Comparison of ENCODE assay signal across 8 cellular contexts in the genomic region with DNA sequence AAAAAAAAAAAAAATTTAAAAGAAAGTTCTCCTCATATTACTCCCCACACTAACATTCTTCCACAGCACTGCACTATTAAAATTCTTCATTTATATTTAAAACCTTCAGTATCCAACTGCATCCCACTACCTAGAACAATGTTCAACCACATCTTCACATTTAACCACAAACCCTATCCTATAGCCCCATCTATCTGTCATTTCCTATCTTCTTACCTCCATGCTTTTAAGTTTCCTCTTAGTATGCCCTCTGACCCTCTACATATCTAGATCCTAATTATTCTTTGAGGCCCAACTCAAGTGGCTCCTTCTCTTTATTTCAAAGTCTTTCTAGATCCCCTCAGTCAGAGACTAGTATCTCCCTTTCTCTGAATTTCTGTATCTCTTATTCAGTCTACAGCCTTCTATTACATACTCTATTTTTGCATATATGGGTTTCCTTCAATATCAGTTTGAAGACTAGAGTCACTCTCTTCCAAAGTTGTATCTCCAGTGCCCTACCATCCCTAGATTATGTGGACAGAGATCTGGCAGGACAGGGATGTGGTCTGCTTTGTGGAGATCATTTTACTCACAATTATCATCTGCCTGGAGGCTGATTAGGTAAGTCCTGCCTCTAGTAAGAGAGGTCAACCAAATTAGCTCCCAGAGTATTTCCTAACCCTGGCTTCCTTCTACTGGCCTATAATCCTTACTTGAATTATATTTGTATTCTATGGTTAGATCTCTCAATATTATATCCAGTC. TPM values are rescaled to one million over a fixed set of nuclear protein-coding genes. Genes with fewer than 3 reads are reported as not detected.
A peak's percentile ranks its signal among the peaks of the same experiment; 100 is the strongest.
DNase-seq lines count a peak whose midpoint lies in the region; ATAC-seq, FAIRE-seq and TF ChIP-seq lines count a peak whose summit lies in the region.

No MANE protein-coding gene starts in this region.

- peaks cover 8% of the 10 kb centered on the region for H3K36me3 ChIP-seq in CD8-positive, alpha-beta T cell (ENCODE audit: insufficient read depth, low read length)
- H3K36me3 ChIP-seq in astrocyte (ENCODE audit: insufficient read depth, low read length): peaks cover 12% of the 10 kb centered on the region
- H3K36me3 ChIP-seq in mucosa of stomach (ENCODE audit: control insufficient read depth, insufficient read depth, low read length): no peaks in the 10 kb centered on the region

- H3K9me3 ChIP-seq in CD8-positive, alpha-beta T cell (ENCODE audit: low read length): no peaks in the 10 kb centered on the region
- H3K9me3 ChIP-seq in astrocyte (ENCODE audit: insufficient read depth, low read depth, low read length): no peaks in the 10 kb centered on the region
- H3K9me3 ChIP-seq in mucosa of stomach (ENCODE audit: control insufficient read depth, low read length): no peaks in the 10 kb centered on the region

- peaks cover 60% of the 10 kb centered on the region for H3K79me2 ChIP-seq in astrocyte (ENCODE audit: insufficient read depth, low read length)

- H3K4me3 ChIP-seq in CD8-positive, alpha-beta T cell (ENCODE audit: low read depth, low read length): peak overlapping the region; percentile 76
- H3K4me3 ChIP-seq in Jurkat, Clone E6-1 (ENCODE audit: low read length): peak overlapping the region; percentile 92
- peak overlapping the region; percentile 73 for H3K4me3 ChIP-seq in astrocyte (ENCODE audit: insufficient read depth, low read depth, low read length)
- peak overlapping the region; percentile 81 for H3K4me3 ChIP-seq in mucosa of stomach (ENCODE audit: low read length)

- TF ChIP-seq CTCF in CD8-positive, alpha-beta T cell (IDR thresholded peaks at IDR 0.05): peak; percentile 47
- TF ChIP-seq CTCF in astrocyte (IDR thresholded peaks at IDR 0.05; ENCODE audit: insufficient read depth, low read depth, low read length): no peak

- CTCF ChIA-PET in CD8-positive, alpha-beta T cell (lab: Charles Lee): no interaction called here

- H3K27me3 Mint-ChIP-seq in CD8-positive, alpha-beta T cell (ENCODE audit: low read depth): no peaks in the 10 kb centered on the region
- no peaks in the 10 kb centered on the region for H3K27me3 Mint-ChIP-seq in astrocyte (ENCODE audit: low read depth, unreplicated experiment)

- peak overlapping the region; percentile 1 for H3K27ac Mint-ChIP-seq in CD8-positive, alpha-beta T cell
- peak overlapping the region; percentile 67 for H3K27ac Mint-ChIP-seq in astrocyte (ENCODE audit: unreplicated experiment)

- no peak for FAIRE-seq in astrocyte (lab: Jason Lieb, UNC)

- peak overlapping the region; percentile 94 for H3K4me3 Mint-ChIP-seq in CD8-positive, alpha-beta T cell
- peak overlapping the region; percentile 95 for H3K4me3 Mint-ChIP-seq in astrocyte (ENCODE audit: unreplicated experiment)

- POLR2A ChIA-PET in CD8-positive, alpha-beta T cell (lab: Charles Lee): interaction anchor here (1.3 to 1.4 kb wide), 2 partner anchors 9 to 70 kb away, joined by 3 to 6 read pairs; no protein-coding TSS in a partner anchor

- H2AFZ ChIP-seq in astrocyte (ENCODE audit: low read depth, low read length): no peak overlapping the region

- peaks cover 18% of the 10 kb centered on the region for H4K20me1 ChIP-seq in astrocyte (ENCODE audit: insufficient read depth, low read length)

- H3K9me3 Mint-ChIP-seq in CD8-positive, alpha-beta T cell: no peaks in the 10 kb centered on the region
- H3K9me3 Mint-ChIP-seq in astrocyte (ENCODE audit: unreplicated experiment): no peaks in the 10 kb centered on the region

- H3K4me1 Mint-ChIP-seq in CD8-positive, alpha-beta T cell (ENCODE audit: low read depth): peaks cover 61% of the 10 kb centered on the region
- peaks cover 15% of the 10 kb centered on the region for H3K4me1 Mint-ChIP-seq in astrocyte (ENCODE audit: low read depth, unreplicated experiment)

- intact Hi-C loops in CD8-positive, alpha-beta T cell (cut with DNase I, micrococcal nuclease): loop anchor here (2.0 to 10.0 kb wide), 10 partner anchors 257 to 1773 kb away; partner anchors contain the start of genes APH1B (in 1 of the 2), CSNK1G1 (in 1 of the 2), LACTB (in 1 of the 2) and RAB11A (in 1 of the 2)

- DNase-seq in CD8-positive, alpha-beta T cell: no peak
- DNase-seq in Jurkat, Clone E6-1 (ENCODE audit: low read depth, low spot score): peak; percentile 66
- DNase-seq in astrocyte (ENCODE audit: low read depth) (no peak), Ammon's horn (ENCODE audit: low spot score) (no peak), NCI-H1436 (lab: John Stamatoyannopoulos, UW) (no peak), GM19238 (ENCODE audit: insufficient read length, low spot score) (no peak), NCI-H1930 (lab: John Stamatoyannopoulos, UW) (no peak)

- H3K9ac ChIP-seq in astrocyte (ENCODE audit: low read length): no peak overlapping the region
- peak overlapping the region; percentile 71 for H3K9ac ChIP-seq in mucosa of stomach (ENCODE audit: low read length)

- peak overlapping the region; percentile 87 for H3K4me2 ChIP-seq in astrocyte (ENCODE audit: low read length)

- H3K27me3 ChIP-seq in CD8-positive, alpha-beta T cell (ENCODE audit: insufficient read depth, low read length): no peaks in the 10 kb centered on the region
- H3K27me3 ChIP-seq in astrocyte (ENCODE audit: insufficient read depth, low read length): no peaks in the 10 kb centered on the region
- no peaks in the 10 kb centered on the region for H3K27me3 ChIP-seq in mucosa of stomach (ENCODE audit: control insufficient read depth, insufficient read depth, low read length)

- peaks cover 37% of the 10 kb centered on the region for H3K4me1 ChIP-seq in CD8-positive, alpha-beta T cell (ENCODE audit: insufficient read depth, low read length)
- H3K4me1 ChIP-seq in astrocyte (ENCODE audit: insufficient read depth, low read length): peaks cover 18% of the 10 kb centered on the region
- H3K4me1 ChIP-seq in mucosa of stomach (ENCODE audit: control insufficient read depth, insufficient read depth, low read length): peaks cover 27% of the 10 kb centered on the region

- ATAC-seq in CD8-positive, alpha-beta T cell: no peak

- H3K36me3 Mint-ChIP-seq in CD8-positive, alpha-beta T cell: peaks cover 40% of the 10 kb centered on the region
- H3K36me3 Mint-ChIP-seq in astrocyte (ENCODE audit: low read depth, unreplicated experiment): peaks cover 6% of the 10 kb centered on the region

- no peak overlapping the region for H3K27ac ChIP-seq in CD8-positive, alpha-beta T cell (ENCODE audit: low read depth, low read length)
- no peak overlapping the region for H3K27ac ChIP-seq in astrocyte (ENCODE audit: low read depth, low read length)

RNA-seq across cellular contexts. Expression of gene CIAO2A, which starts 1.4 kb away (rescaled TPM):
- total RNA-seq in CD8-positive, alpha-beta T cell: 10 to 100 TPM; 12.4 to 12.7 TPM
- polyA plus RNA-seq in Jurkat, Clone E6-1 (2012; ENCODE audit: insufficient read depth, insufficient read length): 59.9 TPM
- total RNA-seq in astrocyte: 51.2 and 53.4 TPM in 2 replicates

RNA-seq across cellular contexts. Expression of gene SNX1, which starts 3.5 kb away (rescaled TPM):
- 10 to 100 TPM; 61.0 to 65.8 TPM for total RNA-seq in CD8-positive, alpha-beta T cell
- polyA plus RNA-seq in Jurkat, Clone E6-1 (2012; ENCODE audit: insufficient read depth, insufficient read length): 82.8 TPM
- 87.7 and 89.3 TPM in 2 replicates for total RNA-seq in astrocyte

RNA-seq across cellular contexts. Expression of gene DAPK2, which starts 46.0 kb away (rescaled TPM):
- total RNA-seq in CD8-positive, alpha-beta T cell: 1 to 10 TPM; 3.3 to 5.2 TPM
- polyA plus RNA-seq in Jurkat, Clone E6-1 (2012; ENCODE audit: insufficient read depth, insufficient read length): not detected
- 0.52 and 0.60 TPM in 2 replicates for total RNA-seq in astrocyte

RNA-seq across cellular contexts. Expression of gene SNX22, which starts 59.3 kb away (rescaled TPM):
- under 1 TPM; 0.33 to 0.60 TPM for total RNA-seq in CD8-positive, alpha-beta T cell
- 0.43 TPM for polyA plus RNA-seq in Jurkat, Clone E6-1 (2012; ENCODE audit: insufficient read depth, insufficient read length)
- 0.19 and 0.27 TPM in 2 replicates for total RNA-seq in astrocyte
